Comparison of ENCODE assay signal across 8 cellular contexts in genomic region chr11:71800335-71800953, GRCh38. TPM values are rescaled to one million over a fixed set of nuclear protein-coding genes. Genes with fewer than 3 reads are reported as not detected.
A peak's percentile ranks its signal among the peaks of the same experiment; 100 is the strongest.
DNase-seq lines count a peak whose midpoint lies in the region; ATAC-seq and TF ChIP-seq lines count a peak whose summit lies in the region.
"Not testable (repeated sequence)": the region's sequence is repeated elsewhere in the genome, so short reads cannot be mapped to it uniquely, and the experiment has no call there.

No MANE protein-coding gene starts in this region.

- not testable (repeated sequence) for H3K14ac ChIP-seq in mesenchymal stem cell (ENCODE audit: low read length in 2 of 2)

- not testable (repeated sequence) for H3K4me2 ChIP-seq in GM23248 (ENCODE audit: unreplicated experiment); mesenchymal stem cell (ENCODE audit: low read length, poor library complexity, severe bottlenecking)

- in situ Hi-C loops in GM23248 (cut with MboI): not testable (repeated sequence)

- peak; percentile 55 for DNase-seq in AG10803 (ENCODE audit: low read depth)
- peak; percentile 64 for DNase-seq in GM23248
- peak; percentile 63 for DNase-seq in NCI-H2107 (lab: John Stamatoyannopoulos, UW)
- DNase-seq in T-cell: peak; percentile 72 to 91 (median 83)
- peak; percentile 94 for DNase-seq in activated effector memory CD4-positive, alpha-beta T cell treated with anti-CD3 and anti-CD28 coated beads, Interleukin-2, amount 50 U/mL, for 16 hours
- not testable (repeated sequence) for DNase-seq in esophagus squamous epithelium (lab: John Stamatoyannopoulos, UW)
- peak; percentile 58 for DNase-seq in mesenchymal stem cell
- DNase-seq in stimulated activated CD4-positive, alpha-beta T cell treated with anti-CD3 and anti-CD28 coated beads, Interleukin-2, amount 100 ng/mL, for 48 hours: peak; percentile 85 to 88

- H3K79me1 ChIP-seq in mesenchymal stem cell (replicated peaks; ENCODE audit: low read length, poor library complexity, severe bottlenecking): not testable (repeated sequence)

- intact Hi-C loops in esophagus squamous epithelium (cut with DNase I): not testable (repeated sequence)

- not testable (repeated sequence) for H3K36me3 ChIP-seq in GM23248 (ENCODE audit: low read depth); esophagus squamous epithelium; mesenchymal stem cell (ENCODE audit: control insufficient read depth in 1 of 2, insufficient read depth in 2 of 2, low read depth in 1 of 2, low read length in 2 of 2)

- TF ChIP-seq CTCF in AG10803 (conservative IDR thresholded peaks at IDR 0.05; ENCODE audit: low read length) (peak; percentile 74), esophagus squamous epithelium (IDR thresholded peaks at IDR 0.05) (peak; percentile 42 to 87 (median 76))

- peak overlapping the region; percentile 39 to 52 for H3K27ac Mint-ChIP-seq in T-cell

- H3K4me3 ChIP-seq in AG10803 (ENCODE audit: low read length); GM23248; esophagus squamous epithelium; mesenchymal stem cell (ENCODE audit: insufficient read depth in 1 of 2, low read depth in 1 of 2, low read length in 2 of 2): not testable (repeated sequence)

- TF ChIP-seq POLR2A in esophagus squamous epithelium (IDR thresholded peaks at IDR 0.05): not testable (repeated sequence)

- POLR2A ChIA-PET in T-cell (lab: Charles Lee): not testable (repeated sequence)

- not testable (repeated sequence) for H3K4me1 Mint-ChIP-seq in T-cell

- not testable (repeated sequence) for H2BK15ac ChIP-seq in mesenchymal stem cell (ENCODE audit: low read depth, poor library complexity, severe bottlenecking)

- H3F3A ChIP-seq in GM23248 (ENCODE audit: insufficient read depth): not testable (repeated sequence)

- H3K9me3 ChIP-seq in GM23248 (ENCODE audit: low read depth); esophagus squamous epithelium; mesenchymal stem cell (ENCODE audit: control insufficient read depth, low read length): not testable (repeated sequence)

- peak in 2 of 4 experiments; percentile 47 to 61 for ATAC-seq in T-cell (replicated peaks in 1 of 4)

- not testable (repeated sequence) for H2BK12ac ChIP-seq in mesenchymal stem cell (ENCODE audit: low read length in 2 of 2)

- not testable (repeated sequence) for H3K9me3 Mint-ChIP-seq in T-cell

- not testable (repeated sequence) for H3K27me3 ChIP-seq in GM23248 (replicated peaks; ENCODE audit: insufficient read depth); esophagus squamous epithelium; mesenchymal stem cell (ENCODE audit: control insufficient read depth in 1 of 2, insufficient read depth in 1 of 2, low read length in 2 of 2)

- not testable (repeated sequence) for H3K23ac ChIP-seq in mesenchymal stem cell (ENCODE audit: low read length in 2 of 2)

- not testable (repeated sequence) for H2AK5ac ChIP-seq in mesenchymal stem cell (ENCODE audit: low read length, severe bottlenecking)

- not testable (repeated sequence) for H3K4me1 ChIP-seq in GM23248 (ENCODE audit: insufficient read depth); esophagus squamous epithelium; mesenchymal stem cell (ENCODE audit: control insufficient read depth, insufficient read depth, low read depth, low read length)

- not testable (repeated sequence) for H2BK120ac ChIP-seq in mesenchymal stem cell (ENCODE audit: low read depth, low read length)

- not testable (repeated sequence) for H3K4me3 Mint-ChIP-seq in T-cell

- not testable (repeated sequence) for H3K4ac ChIP-seq in mesenchymal stem cell (ENCODE audit: low read depth in 1 of 2, low read length in 2 of 2)

- H3K27me3 Mint-ChIP-seq in T-cell: not testable (repeated sequence)

- H3K36me3 Mint-ChIP-seq in T-cell: not testable (repeated sequence)

- not testable (repeated sequence) for H2AFZ ChIP-seq in GM23248; mesenchymal stem cell (ENCODE audit: low read depth, low read length)

- H3K27ac ChIP-seq in GM23248; esophagus squamous epithelium; mesenchymal stem cell (ENCODE audit: low read length, poor library complexity, severe bottlenecking): not testable (repeated sequence)

- H3K18ac ChIP-seq in mesenchymal stem cell (ENCODE audit: low read depth in 1 of 2, low read length in 2 of 2): not testable (repeated sequence)

- not testable (repeated sequence) for H3K9ac ChIP-seq in GM23248; mesenchymal stem cell (ENCODE audit: low read length)

- not testable (repeated sequence) for H3K79me2 ChIP-seq in GM23248 (ENCODE audit: insufficient read depth)

- not testable (repeated sequence) for H3K9me2 ChIP-seq in GM23248 (ENCODE audit: insufficient read depth)

- H4K8ac ChIP-seq in mesenchymal stem cell (ENCODE audit: low read length): not testable (repeated sequence)

- H2BK5ac ChIP-seq in mesenchymal stem cell (ENCODE audit: low read depth, low read length, poor library complexity, severe bottlenecking): not testable (repeated sequence)

- not testable (repeated sequence) for H4K20me1 ChIP-seq in GM23248 (ENCODE audit: insufficient read depth)

- WGBS in GM23248 (ENCODE audit: low coverage in 1 of 2, low lambda C conversion rate in 2 of 2, missing lambda C conversion rate in 2 of 2), 2 experiments: 45 to 47% methylated on average over 13 of the region's 13 CpGs
- 26 to 28% methylated on average over 8 to 10 of the region's 13 CpGs for whole genome bisulfite sequencing in esophagus squamous epithelium, 2 donors
- 40% methylated on average over 8 of the region's 13 CpGs for WGBS in mesenchymal stem cell

- H4K91ac ChIP-seq in mesenchymal stem cell (ENCODE audit: low read length): not testable (repeated sequence)

- CTCF ChIA-PET in T-cell (lab: Charles Lee): interaction anchor here in 1 of 2 donors (1.1 to 1.2 kb wide), 3 partner anchors 13 to 128 kb away, joined by 5 to 14 read pairs (median 7); partner anchors contain the start of genes RNF121 and XNDC1N

RNA-seq across cellular contexts. Expression of gene DEFB108B, which starts 32.6 kb away (rescaled TPM):
- total RNA-seq in GM23248 (2014; rRNA removed; shearing (Covaris generic)): not detected in 2 replicates
- polyA plus RNA-seq in GM23248 (2016; fragmentation: Nextera tagmentation; extraction: Ambion mirVana): not detected in 2 replicates
- not detected for total RNA-seq in T-cell
- not detected for total RNA-seq in esophagus squamous epithelium
- polyA plus RNA-seq in mesenchymal stem cell (2013, experiment 1 of 2): not detected
- not detected for polyA plus RNA-seq in mesenchymal stem cell (2013, experiment 2 of 2)
